1 cellular context compared by ENCODE assay signal in genomic region chr9:122186301-122186700, GRCh38.
TF ChIP-seq lines count a peak whose summit lies in the region.

No MANE protein-coding gene starts in this region.

TF ChIP-seq in HepG2, 621 proteins besides CTCF, POLR2A, EP300 and RAD21 (continued from another document):
- TF ChIP-seq FOXP4 (CRISPR knock-in tag; IDR thresholded peaks at IDR 0.05) (0 out of 2 replicates have a peak, but pooled peaks have one; percentile 22), ZMYM4 (CRISPR knock-in tag; IDR thresholded peaks at IDR 0.05) (0 out of 2 replicates have a peak, but pooled peaks have one; percentile 23), HHEX (CRISPR knock-in tag; IDR thresholded peaks at IDR 0.05) (no peak), KLF12 (CRISPR knock-in tag; IDR thresholded peaks at IDR 0.05; ENCODE audit: borderline replicate concordance) (no peak), GATAD2A (CRISPR knock-in tag; IDR thresholded peaks at IDR 0.05) (0 out of 2 replicates have a peak, but pooled peaks have one; percentile 17), ZC3H13 (CRISPR knock-in tag; IDR thresholded peaks at IDR 0.05) (no peak), TEAD3 (CRISPR knock-in tag; optimal IDR thresholded peaks at IDR 0.05; ENCODE audit: borderline replicate concordance) (peak; percentile 32), ZFP91 (CRISPR knock-in tag; IDR thresholded peaks at IDR 0.05; ENCODE audit: borderline replicate concordance) (no peak), IKZF5 (CRISPR knock-in tag; IDR thresholded peaks at IDR 0.05) (0 out of 2 replicates have a peak, but pooled peaks have one; percentile 16), BCL6 (CRISPR knock-in tag; IDR thresholded peaks at IDR 0.05) (peak; percentile 27; the same call in 1 of the 2 replicates), HNF4G (IDR thresholded peaks at IDR 0.05; ENCODE audit: borderline replicate concordance, low read depth, low read length) (peak; percentile 62; the same call in 1 of the 2 replicates), HNF4G (CRISPR knock-in tag; IDR thresholded peaks at IDR 0.05; ENCODE audit: borderline replicate concordance, low read depth) (no peak; the same call in 1 of the 2 replicates), SMC3 (IDR thresholded peaks at IDR 0.05; ENCODE audit: low read length) (peak; percentile 57), ATF7-NPFF (CRISPR knock-in tag; IDR thresholded peaks at IDR 0.05; ENCODE audit: low read depth) (no peak), NR2F6 (IDR thresholded peaks at IDR 0.05) (0 out of 2 replicates have a peak, but pooled peaks have one; percentile 39), NR2F6 (CRISPR knock-in tag; IDR thresholded peaks at IDR 0.05) (0 out of 2 replicates have a peak, but pooled peaks have one; percentile 25), ZNF784 (CRISPR knock-in tag; IDR thresholded peaks at IDR 0.05; ENCODE audit: borderline replicate concordance) (0 out of 2 replicates have a peak, but pooled peaks have one; percentile 42)
